ENCODE assay signal across 8 cellular contexts in genomic region chr17:18259621-18260331, GRCh38. TPM values are rescaled to one million over a fixed set of nuclear protein-coding genes. Genes with fewer than 3 reads are reported as not detected.
DNase-seq lines count a peak whose midpoint lies in the region; ATAC-seq and TF ChIP-seq lines count a peak whose summit lies in the region.

No MANE protein-coding gene starts in this region.

- 66 to 68% (median 66%) methylated on average over 20 to 22 of the region's 22 CpGs for WGBS in adrenal gland, 4 donors
- 57% methylated on average over 12 of the region's 22 CpGs for WGBS in right lobe of liver (ENCODE audit: insufficient coverage, low coverage, low lambda C conversion rate, missing lambda C conversion rate)

- H3K4me3 ChIP-seq in AG09309 (ENCODE audit: control insufficient read depth, low read depth, low read length) (peak overlapping the region; percentile 92), adrenal gland (peak overlapping the region in 1 of 4 donors; percentile 90), right lobe of liver (peak overlapping the region; percentile 77 to 98 (median 90))

- no peak for TF ChIP-seq POLR2A in adrenal gland (IDR thresholded peaks at IDR 0.05)
- no peak for TF ChIP-seq POLR2A in right lobe of liver (IDR thresholded peaks at IDR 0.05)

- H3K9me3 ChIP-seq in adrenal gland (replicated peaks in 1 of 3), result no peaks in the 10 kb centered on the region
- no peaks in the 10 kb centered on the region for H3K9me3 ChIP-seq in right lobe of liver

- peaks cover 41 to 53% of the 10 kb centered on the region in 2 donors for H3K4me1 ChIP-seq in adrenal gland (replicated peaks in 1 of 2)
- H3K4me1 ChIP-seq in right lobe of liver, result peaks cover 0 to 29% (median 13%) of the 10 kb centered on the region in 4 donors

- intact Hi-C loops in adrenal gland (cut with DNase I), result loop anchor here in 1 of 2 donors (10.0 kb wide), 1 partner anchor 75 kb away; the partner anchor contains the start of gene ALKBH5
- intact Hi-C loops in right lobe of liver (cut with DNase I), result loop anchor here in 1 of 2 donors (10.0 kb wide), 1 partner anchor 55 kb away; the partner anchor contains the start of genes SMCR8 and TOP3A

- no peaks in the 10 kb centered on the region for H3K27me3 ChIP-seq in adrenal gland
- H3K27me3 ChIP-seq in right lobe of liver, result no peaks in the 10 kb centered on the region

- H3K36me3 ChIP-seq in adrenal gland (replicated peaks in 1 of 2), result peaks cover 0 to 40% of the 10 kb centered on the region in 2 donors
- peaks cover 0 to 36% (median 2%) of the 10 kb centered on the region in 4 donors for H3K36me3 ChIP-seq in right lobe of liver

- ATAC-seq in HG03439 (IDR thresholded peaks at IDR 0.05; ENCODE audit: unreplicated experiment) (peak; percentile 2), right lobe of liver (no peak), GM19324 (IDR thresholded peaks at IDR 0.05; ENCODE audit: low FRiP score, unreplicated experiment) (no peak)

- DNase-seq in AG09309 (ENCODE audit: low read depth) (no peak), adrenal gland (no peak), right lobe of liver (no peak), dedifferentiated amniotic fluid mesenchymal stem cell (ENCODE audit: extremely low spot score) (no peak), NCI-H510A treated with DMSO at 0.1 percent for 48 hours (lab: John Stamatoyannopoulos, UW) (no peak), NCI-H446 treated with DMSO at 0.1 percent for 48 hours (lab: John Stamatoyannopoulos, UW) (no peak)

- H3K27ac ChIP-seq in adrenal gland, result peak overlapping the region in 3 of 5 donors; percentile 92 to 96 (median 94)
- peak overlapping the region in 2 of 3 donors; percentile 65 to 72 for H3K27ac ChIP-seq in right lobe of liver

- TF ChIP-seq CTCF in AG09309 (IDR thresholded peaks at IDR 0.05; ENCODE audit: control insufficient read depth, insufficient read depth, low read depth, low read length, missing control alignments) (no peak), adrenal gland (IDR thresholded peaks at IDR 0.05) (no peak), right lobe of liver (IDR thresholded peaks at IDR 0.05) (no peak)

RNA-seq across cellular contexts. Expression of gene MIEF2, which starts 0.7 kb away (rescaled TPM):
- total RNA-seq in adrenal gland (10 to 100 TPM; 18.3 to 46.6 (median 29.2) TPM), right lobe of liver (10 to 100 TPM in 1 of 6 experiments, 1 to 10 TPM in 5; 5.9 to 10.6 (median 7.1) TPM)
- 10 to 100 TPM in 1 of 3 donors, 1 to 10 TPM in 2; 4.1 to 10.7 (median 9.5) TPM for polyA plus RNA-seq in adrenal gland

RNA-seq across cellular contexts. Expression of gene FLII, which starts 1.2 kb away (rescaled TPM):
- total RNA-seq in adrenal gland (100 to 1,000 TPM; 172 to 331 (median 297) TPM), right lobe of liver (100 to 1,000 TPM in 4 of 6 experiments, 10 to 100 TPM in 2; 89.0 to 171 (median 116) TPM)
- polyA plus RNA-seq in adrenal gland, result 100 to 1,000 TPM; 276 to 652 (median 461) TPM

RNA-seq across cellular contexts. Expression of gene LLGL1, which starts 34.3 kb away (rescaled TPM):
- total RNA-seq in adrenal gland (10 to 100 TPM; 21.8 to 65.1 (median 48.2) TPM), right lobe of liver (1 to 10 TPM; 2.0 to 8.6 (median 2.8) TPM)
- polyA plus RNA-seq in adrenal gland, result 10 to 100 TPM in 1 of 3 donors, 1 to 10 TPM in 2; 4.1 to 27.8 (median 8.9) TPM

RNA-seq across cellular contexts. Expression of gene TOP3A, which starts 55.0 kb away (rescaled TPM):
- 10 to 100 TPM; 20.4 to 59.6 (median 32.8) TPM for total RNA-seq in adrenal gland
- polyA plus RNA-seq in adrenal gland, result 10 to 100 TPM; 17.8 to 33.0 (median 19.2) TPM
- total RNA-seq in right lobe of liver, result 10 to 100 TPM; 13.7 to 29.9 (median 20.7) TPM

RNA-seq across cellular contexts. Expression of gene SMCR8, which starts 55.3 kb away (rescaled TPM):
- total RNA-seq in adrenal gland (10 to 100 TPM; 16.4 to 21.4 (median 18.5) TPM), right lobe of liver (1 to 10 TPM; 4.2 to 7.9 (median 6.4) TPM)
- polyA plus RNA-seq in adrenal gland, result 10 to 100 TPM in 1 of 3 donors, 1 to 10 TPM in 2; 1.7 to 13.8 (median 4.6) TPM
